1 cellular context compared by ENCODE assay signal in the genomic region with DNA sequence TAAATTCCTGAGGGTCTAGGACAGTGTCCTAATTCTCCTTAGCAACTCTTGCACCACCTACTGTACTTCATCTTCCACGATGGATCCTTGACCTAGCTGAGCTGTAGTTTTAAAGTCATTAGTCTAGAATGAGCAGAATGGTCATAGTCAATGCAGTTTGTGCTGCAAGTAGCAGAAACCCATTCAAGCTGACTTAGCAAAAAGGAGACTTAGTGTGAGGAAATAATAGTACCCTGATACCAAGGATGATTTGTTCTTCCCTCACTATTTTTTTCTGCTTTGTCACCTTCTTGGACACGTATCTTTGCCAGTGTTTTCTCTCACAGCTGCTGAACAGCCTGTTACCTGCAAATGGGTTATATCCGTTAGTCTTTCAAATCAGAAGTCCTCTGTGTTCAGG.
TF ChIP-seq lines count a peak whose summit lies in the region.

No MANE protein-coding gene starts in this region.

TF ChIP-seq in IMR-90, 13 proteins besides CTCF, POLR2A, EP300 and RAD21:
- peak; percentile 82 for TF ChIP-seq MAFK (IDR thresholded peaks at IDR 0.05; ENCODE audit: low read depth, low read length)
- no peak for TF ChIP-seq RFX5 (IDR thresholded peaks at IDR 0.05; ENCODE audit: low read depth, low read length)
